ENCODE assay signal across 24 cellular contexts in the genomic region with DNA sequence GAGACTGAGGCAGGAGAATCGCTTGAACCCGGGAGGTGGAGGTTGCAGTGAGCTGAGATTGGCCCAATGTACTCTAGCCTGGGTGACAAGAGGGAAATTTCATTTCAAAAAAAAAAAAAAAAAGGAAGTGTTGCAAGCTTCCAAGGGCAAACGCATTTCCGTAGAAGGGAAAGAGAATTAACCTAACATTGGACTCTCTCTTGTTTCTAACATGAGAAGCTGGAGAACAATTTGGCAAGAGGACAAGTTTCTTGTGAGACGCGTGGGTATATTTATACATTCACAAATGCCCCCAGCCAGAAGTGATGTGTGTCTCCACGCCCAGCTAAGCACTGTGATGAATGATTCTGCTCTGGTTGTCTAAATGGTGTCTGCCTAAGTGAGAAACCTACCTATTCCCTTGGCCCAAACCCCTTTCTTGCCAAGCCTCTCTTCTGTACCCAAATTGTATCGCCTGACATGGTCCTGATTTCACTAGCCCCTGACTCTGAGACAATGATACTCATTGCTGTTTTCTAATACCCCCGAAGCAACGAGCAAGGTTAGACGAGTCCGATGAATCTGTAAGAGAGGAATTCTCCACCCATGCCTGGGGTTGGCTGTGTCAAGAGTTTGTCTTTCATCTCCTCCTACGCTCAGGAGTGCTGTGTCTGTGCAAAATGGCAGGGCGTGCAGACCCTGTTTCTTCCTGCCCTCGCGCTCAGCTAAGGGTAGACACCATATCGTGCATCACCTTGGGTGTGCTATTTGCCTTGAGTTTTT. TPM values are rescaled to one million over a fixed set of nuclear protein-coding genes. Genes with fewer than 3 reads are reported as not detected.
DNase-seq lines count a peak whose midpoint lies in the region; ATAC-seq, FAIRE-seq and TF ChIP-seq lines count a peak whose summit lies in the region.
"Had no signal": no experiment of that assay in that cellular context is flagged by ENCODE, and none has a peak within 500 bp of the region (broad histone marks: within the 10 kb centered on the region; RNA-seq: fewer than 3 reads in every experiment).

No MANE protein-coding gene starts in this region.

- CTCF ChIA-PET in K562 (lab: Yijun Ruan, JAX; ENCODE audit: low intra/inter-chr PET ratio), result no interaction called here
- CTCF ChIA-PET in activated CD4-positive, alpha-beta T cell treated with anti-CD3 and anti-CD28 coated beads, Interleukin-2, amount 10 ng/mL, durations not matched to agents 7 days and 5 days (lab: Charles Lee), result interaction anchor here (0.6 to 2.0 kb wide), 5 partner anchors 12 to 451 kb away, joined by 3 to 9 read pairs (median 5); a partner anchor contains a TSS

- POLR2A ChIA-PET in K562 (lab: Yijun Ruan, JAX), result interaction anchor here (1.1 to 3.8 kb wide), 4 partner anchors 10 to 43 kb away, joined by 3 to 21 read pairs (median 11); no protein-coding TSS in a partner anchor
- POLR2A ChIA-PET in activated CD4-positive, alpha-beta T cell treated with anti-CD3 and anti-CD28 coated beads, Interleukin-2, amount 10 ng/mL, durations not matched to agents 7 days and 5 days (lab: Charles Lee), result no interaction called here

- no peak overlapping the region for H3K4me3 Mint-ChIP-seq in activated CD4-positive, alpha-beta T cell treated with anti-CD3 and anti-CD28 coated beads, Interleukin-2, amount 10 ng/mL, durations not matched to agents 7 days and 5 days
- H3K4me3 Mint-ChIP-seq: activated naive CD4-positive, alpha-beta T cell treated with anti-CD3 and anti-CD28 coated beads, Interleukin-2, amount 10 ng/mL, durations not matched to agents 7 days and 5 days; immature natural killer cell; memory B cell; nephron progenitor cell; stimulated activated naive CD8-positive, alpha-beta T cell treated with anti-CD3 and anti-CD28 coated beads, Interleukin-15, Interleukin-2, amounts not matched to agents 100 ng/mL and 50 ng/mL, for 24 hours had no signal

- H3K4me1 ChIP-seq in heart right ventricle (peaks cover 0 to 43% (median 18%) of the 10 kb centered on the region in 9 donors), K562 (replicated peaks in 1 of 2; ENCODE audit: control insufficient read depth in 2 of 2, insufficient read depth in 2 of 2, low read length in 2 of 2) (peaks cover 25 to 27% of the 10 kb centered on the region in 2 experiments), upper lobe of right lung (peaks cover 30% of the 10 kb centered on the region)

- H2AFZ ChIP-seq in K562 (ENCODE audit: low read depth, low read length), result peak overlapping the region; percentile 85; the same call in 1 of the 2 replicates

- peak; percentile 11 for FAIRE-seq in K562 (lab: Jason Lieb, UNC)
- FAIRE-seq: A204.1, GM19239 had no signal

- BruUV-seq in K562 (replicated peaks; lab: Mats Ljungman, UMichigan), result no TSS peak

- H3K4me3 ChIP-seq in heart right ventricle (no peak overlapping the region), K562 (no peak overlapping the region), upper lobe of right lung (no peak overlapping the region)
- H3K4me3 ChIP-seq: BLaER1 treated with 17β-estradiol and CSF1 and Interleukin-3, amounts not matched to agents 10 nM and 100 nM; uterus had no signal

- H3K27me3 Mint-ChIP-seq in activated CD4-positive, alpha-beta T cell treated with anti-CD3 and anti-CD28 coated beads, Interleukin-2, amount 10 ng/mL, durations not matched to agents 7 days and 5 days, result peaks cover 5% of the 10 kb centered on the region

- ATAC-seq in heart right ventricle (peak in 5 of 8 donors; percentile 17 to 67 (median 37)), left cardiac atrium (no peak), K562 (no peak), upper lobe of right lung (peak; percentile 53), GM18517 (IDR thresholded peaks at IDR 0.05; ENCODE audit: unreplicated experiment) (no peak), HG03378 (IDR thresholded peaks at IDR 0.05; ENCODE audit: unreplicated experiment) (no peak)
- ATAC-seq: esophagus mucosa, PC-3, SK-N-SH treated with all-trans-retinoic acid at 6 μM for 48 hours had no signal

- H3K36me3 ChIP-seq in heart right ventricle (no peaks in the 10 kb centered on the region), K562 (ENCODE audit: control insufficient read depth, insufficient read depth, low read length) (no peaks in the 10 kb centered on the region), upper lobe of right lung (no peaks in the 10 kb centered on the region)
- H3K36me3 ChIP-seq: BLaER1 treated with 17β-estradiol and CSF1 and Interleukin-3, amounts not matched to agents 10 nM and 100 nM; uterus had no signal

- in situ Hi-C loops in K562 (cut with MboI), result no loop called here

- DNase-seq in heart right ventricle (no peak), left cardiac atrium (no peak), K562 (ENCODE audit: extremely low read depth in 1 of 4, low spot score in 3 of 4) (no peak), iris pigment epithelial cell (ENCODE audit: low read depth) (peak; percentile 31), upper lobe of right lung (peak; percentile 37)
- no peak for DNase-seq in activated CD4-positive, alpha-beta T cell treated with anti-CD3 and anti-CD28 coated beads, Interleukin-2, amount 10 ng/mL, durations not matched to agents 7 days and 5 days
- DNase-seq: activated naive CD4-positive, alpha-beta T cell treated with anti-CD3 and anti-CD28 coated beads, Interleukin-2, amount 10 ng/mL, durations not matched to agents 7 days and 5 days; DMS53; immature natural killer cell; MM.1S; NCI-H2081; NCI-H524; nephron progenitor cell; PC-3; uterus had no signal

- H3K9ac ChIP-seq in K562 (ENCODE audit: insufficient read depth in 1 of 2, low read depth in 2 of 2, low read length in 2 of 2), result no peak overlapping the region
- H3K9ac ChIP-seq: BLaER1 treated with 17β-estradiol and CSF1 and Interleukin-3, amounts not matched to agents 10 nM and 100 nM had no signal

- H3K9me3 Mint-ChIP-seq in activated CD4-positive, alpha-beta T cell treated with anti-CD3 and anti-CD28 coated beads, Interleukin-2, amount 10 ng/mL, durations not matched to agents 7 days and 5 days, result peaks cover 12% of the 10 kb centered on the region
- H3K9me3 Mint-ChIP-seq: immature natural killer cell; memory B cell; stimulated activated naive CD8-positive, alpha-beta T cell treated with anti-CD3 and anti-CD28 coated beads, Interleukin-15, Interleukin-2, amounts not matched to agents 100 ng/mL and 50 ng/mL, for 24 hours had no signal

- no peaks in the 10 kb centered on the region for H3K79me2 ChIP-seq in K562 (ENCODE audit: control insufficient read depth, insufficient read depth, low read length)

- intact Hi-C loops in heart right ventricle (cut with DNase I) (no loop called here), left cardiac atrium (cut with DNase I) (no loop called here), K562 (cut with micrococcal nuclease) (loop anchor here (5.0 kb wide), 1 partner anchor 43 kb away; no protein-coding TSS in a partner anchor), upper lobe of right lung (cut with DNase I) (no loop called here)

- TF ChIP-seq POLR2A in K562 (conservative IDR thresholded peaks at IDR 0.05), result no peak

- TF ChIP-seq RAD21 in K562 (CRISPR knock-in tag; conservative IDR thresholded peaks at IDR 0.05 in 1 of 2, IDR thresholded peaks at IDR 0.05 in 1 of 2), result no peak

- peaks cover 4% of the 10 kb centered on the region for H3K36me3 Mint-ChIP-seq in activated CD4-positive, alpha-beta T cell treated with anti-CD3 and anti-CD28 coated beads, Interleukin-2, amount 10 ng/mL, durations not matched to agents 7 days and 5 days (ENCODE audit: low read depth)
- H3K36me3 Mint-ChIP-seq: immature natural killer cell, memory B cell had no signal

- H3K27ac Mint-ChIP-seq in activated CD4-positive, alpha-beta T cell treated with anti-CD3 and anti-CD28 coated beads, Interleukin-2, amount 10 ng/mL, durations not matched to agents 7 days and 5 days, result no peak overlapping the region
- H3K27ac Mint-ChIP-seq: activated naive CD4-positive, alpha-beta T cell treated with anti-CD3 and anti-CD28 coated beads, Interleukin-2, amount 10 ng/mL, durations not matched to agents 7 days and 5 days; immature natural killer cell; memory B cell; nephron progenitor cell; stimulated activated naive CD8-positive, alpha-beta T cell treated with anti-CD3 and anti-CD28 coated beads, Interleukin-15, Interleukin-2, amounts not matched to agents 100 ng/mL and 50 ng/mL, for 24 hours had no signal

- no peak for TF ChIP-seq EP300 in K562 (IDR thresholded peaks at IDR 0.05; ENCODE audit: low read length)

- H3K27me3 ChIP-seq in heart right ventricle (no peaks in the 10 kb centered on the region), K562 (ENCODE audit: control insufficient read depth in 2 of 2, insufficient read depth in 2 of 2, low read length in 2 of 2) (no peaks in the 10 kb centered on the region), upper lobe of right lung (no peaks in the 10 kb centered on the region)
- H3K27me3 ChIP-seq: BLaER1 treated with 17β-estradiol and CSF1 and Interleukin-3, amounts not matched to agents 10 nM and 100 nM; uterus had no signal

- no peak overlapping the region for H3K4me2 ChIP-seq in K562 (ENCODE audit: insufficient read depth, low read length)

- no peaks in the 10 kb centered on the region for H3K9me1 ChIP-seq in K562 (ENCODE audit: control insufficient read depth, insufficient read depth, low read length)

- H3K27ac ChIP-seq in heart right ventricle (peak overlapping the region in 2 of 10 donors; percentile 1 to 55), K562 (ENCODE audit: extremely low read depth, low read depth, low read length) (no peak overlapping the region), upper lobe of right lung (no peak overlapping the region)
- H3K27ac ChIP-seq: BLaER1 treated with 17β-estradiol and CSF1 and Interleukin-3, amounts not matched to agents 10 nM and 100 nM; uterus had no signal

- WGBS in heart right ventricle, 2 donors, result 69 to 70% methylated on average over 17 of the region's 17 CpGs
- 79% methylated on average over 15 of the region's 17 CpGs for WGBS in K562 (ENCODE audit: insufficient coverage, low coverage, missing lambda C conversion rate)

- H3K4me1 Mint-ChIP-seq in activated CD4-positive, alpha-beta T cell treated with anti-CD3 and anti-CD28 coated beads, Interleukin-2, amount 10 ng/mL, durations not matched to agents 7 days and 5 days, result peaks cover 19% of the 10 kb centered on the region

- H3K9me3 ChIP-seq in heart right ventricle (no peaks in the 10 kb centered on the region), K562 (replicated peaks; ENCODE audit: control insufficient read depth, insufficient read depth, low read depth, low read length) (no peaks in the 10 kb centered on the region; the same call in 1 of the 2 replicates), upper lobe of right lung (no peaks in the 10 kb centered on the region)
- H3K9me3 ChIP-seq: uterus had no signal

- H4K20me1 ChIP-seq in K562 (replicated peaks; ENCODE audit: control insufficient read depth, insufficient read depth, low read length), result no peaks in the 10 kb centered on the region
- H4K20me1 ChIP-seq: BLaER1 treated with 17β-estradiol and CSF1 and Interleukin-3, amounts not matched to agents 10 nM and 100 nM had no signal

- TF ChIP-seq CTCF in heart right ventricle (IDR thresholded peaks at IDR 0.05), result no peak
- TF ChIP-seq CTCF in K562 (IDR thresholded peaks at IDR 0.05 in 2 of 3, conservative IDR thresholded peaks at IDR 0.05 in 1 of 3; ENCODE audit: insufficient read depth in 2 of 3, low read depth in 1 of 3, low read length in 3 of 3), result no peak
- no peak for TF ChIP-seq CTCF in upper lobe of right lung (IDR thresholded peaks at IDR 0.05)

RNA-seq across cellular contexts. Expression of a gene that starts 14.2 kb away (rescaled TPM):
- 1 to 10 TPM; 3.7 to 8.4 (median 6.1) TPM for total RNA-seq in heart right ventricle
- 1 to 10 TPM; 1.5 to 4.5 TPM for polyA plus RNA-seq in heart right ventricle
- total RNA-seq in left cardiac atrium, result 1 to 10 TPM; 5.0 to 5.1 TPM
- total RNA-seq in K562 (2011; cell fraction: chromatin; rRNA removed; ENCODE audit: low replicate concordance), result not detected in 2 replicates
- total RNA-seq in K562 (2011; cell fraction: nucleolus; rRNA removed), result not detected in 2 replicates
- not detected in 2 replicates for total RNA-seq in K562 (2011; cell fraction: nucleoplasm; rRNA removed)
- not detected in 2 replicates for total RNA-seq in K562 (2014; rRNA removed)
- not detected in 2 replicates for total RNA-seq in K562 (2014; rRNA removed; fragmentation: Illumina TruSeq; extraction: Trizol)
- not detected in 2 replicates for total RNA-seq in K562 (2015; rRNA removed; fragmentation: Illumina TruSeq; extraction: Trizol)
- not detected in 2 replicates for total RNA-seq in K562 (2021)
- not detected in 2 replicates for polyA plus RNA-seq in K562 (2011; rRNA removed)
- not detected in 2 replicates for polyA plus RNA-seq in K562 (2011; cell fraction: cytosol; rRNA removed)
- not detected in 2 replicates for polyA plus RNA-seq in K562 (2011; cell fraction: nucleus; rRNA removed)
- polyA plus RNA-seq in K562 (2012), result not detected in 2 replicates
- 0.18 TPM in 1 of 2 replicates, not detected in the other for polyA plus RNA-seq in K562 (2014; fragmentation: Illumina TruSeq; extraction: Trizol)
- not detected for polyA plus RNA-seq in K562 (2014; fragmentation: Nextera tagmentation; extraction: Ambion mirVana)
- polyA plus RNA-seq in K562 (2014; rRNA removed), result not detected in 2 replicates
- polyA minus RNA-seq in K562 (2011; rRNA and poly(A)+ RNA removed), result not detected in 2 replicates
- polyA minus RNA-seq in K562 (2011; cell fraction: cytosol; rRNA and poly(A)+ RNA removed), result not detected in 2 replicates
- not detected in 2 replicates for polyA minus RNA-seq in K562 (2011; cell fraction: nucleus; rRNA and poly(A)+ RNA removed)
- total RNA-seq in upper lobe of right lung, result 24.5 TPM
- not detected for total RNA-seq in activated CD4-positive, alpha-beta T cell treated with anti-CD3 and anti-CD28 coated beads, Interleukin-2, amount 10 ng/mL, durations not matched to agents 7 days and 5 days

RNA-seq across cellular contexts. Expression of a gene that starts 43.7 kb away (rescaled TPM):
- total RNA-seq in heart right ventricle (1 to 10 TPM; 1.9 to 6.4 (median 3.3) TPM), left cardiac atrium (1 to 10 TPM; 2.4 TPM), K562 (2014; rRNA removed) (43.4 and 54.9 TPM in 2 replicates), K562 (2014; rRNA removed; fragmentation: Illumina TruSeq; extraction: Trizol) (47.3 and 50.5 TPM in 2 replicates), K562 (2015; rRNA removed; fragmentation: Illumina TruSeq; extraction: Trizol) (20.6 and 21.4 TPM in 2 replicates), K562 (2021) (42.9 and 53.1 TPM in 2 replicates), upper lobe of right lung (14.1 TPM)
- polyA plus RNA-seq in heart right ventricle (1 to 10 TPM; 3.4 to 7.3 TPM), K562 (2011; rRNA removed) (34.7 and 40.1 TPM in 2 replicates), K562 (2014; fragmentation: Illumina TruSeq; extraction: Trizol) (62.4 and 68.4 TPM in 2 replicates), K562 (2014; fragmentation: Nextera tagmentation; extraction: Ambion mirVana) (10 to 100 TPM; 50.4 to 62.9 TPM), K562 (2014; rRNA removed) (49.1 and 56.0 TPM in 2 replicates)
- 78.1 and 101 TPM in 2 replicates for total RNA-seq in K562 (2011; cell fraction: chromatin; rRNA removed; ENCODE audit: low replicate concordance)
- 67.5 and 71.5 TPM in 2 replicates for total RNA-seq in K562 (2011; cell fraction: nucleolus; rRNA removed)
- 66.0 and 71.4 TPM in 2 replicates for total RNA-seq in K562 (2011; cell fraction: nucleoplasm; rRNA removed)
- polyA plus RNA-seq in K562 (2011; cell fraction: cytosol; rRNA removed), result 35.5 and 41.2 TPM in 2 replicates
- 54.0 and 74.4 TPM in 2 replicates for polyA plus RNA-seq in K562 (2011; cell fraction: nucleus; rRNA removed)
- polyA plus RNA-seq in K562 (2012), result 30.1 and 68.3 TPM in 2 replicates
- 31.5 and 36.3 TPM in 2 replicates for polyA minus RNA-seq in K562 (2011; rRNA and poly(A)+ RNA removed)
- 14.5 and 27.7 TPM in 2 replicates for polyA minus RNA-seq in K562 (2011; cell fraction: cytosol; rRNA and poly(A)+ RNA removed)
- 20.6 and 35.8 TPM in 2 replicates for polyA minus RNA-seq in K562 (2011; cell fraction: nucleus; rRNA and poly(A)+ RNA removed)
- total RNA-seq in activated CD4-positive, alpha-beta T cell treated with anti-CD3 and anti-CD28 coated beads, Interleukin-2, amount 10 ng/mL, durations not matched to agents 7 days and 5 days, result 1 to 10 TPM; 1.4 to 2.1 TPM
- polyA plus RNA-seq: immature natural killer cell had no signal

Comparison
In these comparisons a context has a peak if more than half of its experiments do, and no peak if none do; other contexts are left out.
1. ATAC-seq: peak in heart right ventricle (5 of 8) and upper lobe of right lung (single experiment); none in left cardiac atrium (0 of 2), K562 (single experiment), GM18517 (single experiment) and HG03378 (single experiment).
2. DNase-seq: peak in iris pigment epithelial cell (single experiment) and upper lobe of right lung (single experiment); none in heart right ventricle (0 of 2), left cardiac atrium (single experiment), K562 (0 of 4) and activated CD4-positive, alpha-beta T cell treated with anti-CD3 and anti-CD28 coated beads, Interleukin-2, amount 10 ng/mL, durations not matched to agents 7 days and 5 days (single experiment).
3. RNA of a gene that starts 14.2 kb away (total RNA-seq): 24.5 TPM in upper lobe of right lung (single experiment), 3.7 to 8.4 TPM in heart right ventricle and 5.0 to 5.1 TPM in left cardiac atrium; not detected in K562 and not detected in activated CD4-positive, alpha-beta T cell treated with anti-CD3 and anti-CD28 coated beads, Interleukin-2, amount 10 ng/mL, durations not matched to agents 7 days and 5 days; every median in the first group is over 4 times any median in the second.